ENCODE assay signal across 8 cellular contexts in genomic region chr4:89226665-89227572, GRCh38.
A peak's percentile ranks its signal among the peaks of the same experiment; 100 is the strongest.
DNase-seq lines count a peak whose midpoint lies in the region; ATAC-seq and TF ChIP-seq lines count a peak whose summit lies in the region.

No MANE protein-coding gene starts in this region.

- TF ChIP-seq CTCF in AG04450 (IDR thresholded peaks at IDR 0.05; ENCODE audit: low read depth, low read length): peak; percentile 76

- peak; percentile 90 for ATAC-seq in GM18867 (IDR thresholded peaks at IDR 0.05; ENCODE audit: unreplicated experiment)
- peak; percentile 87 for ATAC-seq in HG03103 (IDR thresholded peaks at IDR 0.05; ENCODE audit: low read depth, unreplicated experiment)

- CTCF ChIA-PET in AG04450 (lab: Charles Lee): interaction anchor here (0.8 to 4.2 kb wide), 25 partner anchors 9 to 1067 kb away, joined by 3 to 42 read pairs (median 3); no protein-coding TSS in a partner anchor

- H3K27ac ChIP-seq in AG04450 (ENCODE audit: low read depth, low read length): no peak overlapping the region

- POLR2A ChIA-PET in AG04450 (lab: Yijun Ruan, JAX): no interaction called here

- H3K9me3 ChIP-seq in AG04450 (ENCODE audit: control insufficient read depth, insufficient read depth, low read length): no peaks in the 10 kb centered on the region

- H3K4me3 ChIP-seq in AG04450 (ENCODE audit: low read depth, low read length): no peak overlapping the region

- DNase-seq in AG04450 (ENCODE audit: low read depth, low spot score) (peak; percentile 29), NCI-H2227 treated with DMSO at 0.1 percent for 48 hours (lab: John Stamatoyannopoulos, UW) (peak; percentile 44), cerebellar nuclear complex (lab: John Stamatoyannopoulos, UW) (peak; percentile 41 to 87), kidney glomerular epithelial cell (lab: John Stamatoyannopoulos, UW) (peak; percentile 44)
- DNase-seq in activated CD4-positive, alpha-beta T cell treated with anti-CD3 and anti-CD28 coated beads for 1 hour: peak; percentile 63
- DNase-seq in stimulated activated CD4-positive, alpha-beta T cell treated with anti-CD3 and anti-CD28 coated beads, Interleukin-2, amount 100 ng/mL, for 24 hours: peak; percentile 77 to 81

- H3K27me3 ChIP-seq in AG04450 (ENCODE audit: control insufficient read depth, insufficient read depth, low read length): no peaks in the 10 kb centered on the region

Comparison
In these comparisons a context has a peak if more than half of its experiments do, and no peak if none do; other contexts are left out.
1. DNase-seq: peak in every context shown above with its lines; median percentile 79 in stimulated activated CD4-positive, alpha-beta T cell treated with anti-CD3 and anti-CD28 coated beads, Interleukin-2, amount 100 ng/mL, for 24 hours; 64 in cerebellar nuclear complex; 63 in activated CD4-positive, alpha-beta T cell treated with anti-CD3 and anti-CD28 coated beads for 1 hour; 44 in NCI-H2227 treated with DMSO at 0.1 percent for 48 hours; 44 in kidney glomerular epithelial cell; 29 in AG04450.